ENCODE assay signal across 8 cellular contexts in genomic region chr16:74605746-74606520, GRCh38. TPM values are rescaled to one million over a fixed set of nuclear protein-coding genes. Genes with fewer than 3 reads are reported as not detected.
DNase-seq lines count a peak whose midpoint lies in the region; ATAC-seq and TF ChIP-seq lines count a peak whose summit lies in the region.

No MANE protein-coding gene starts in this region.

- peak overlapping the region; percentile 85 to 98 (median 96) for H3K27ac ChIP-seq in heart right ventricle

- H3K27me3 ChIP-seq in heart right ventricle, result no peaks in the 10 kb centered on the region

- peak; percentile 9 for DNase-seq in AG10803 (ENCODE audit: low read depth)
- DNase-seq in activated CD4-positive, alpha-beta memory T cell treated with anti-CD3 and anti-CD28 coated beads for 36 hours, result no peak
- DNase-seq in heart right ventricle, result no peak
- no peak for DNase-seq in retinal pigment epithelial cell (ENCODE audit: low read depth)
- DNase-seq in D341Med (ENCODE audit: low spot score), result no peak

- H3K4me1 ChIP-seq in heart right ventricle, result peaks cover 0 to 61% (median 46%) of the 10 kb centered on the region in 9 donors

- H3K9me3 Mint-ChIP-seq in activated CD4-positive, alpha-beta memory T cell treated with anti-CD3 and anti-CD28 coated beads for 36 hours, result no peaks in the 10 kb centered on the region

- TF ChIP-seq CTCF in AG10803 (conservative IDR thresholded peaks at IDR 0.05; ENCODE audit: low read length) (no peak), heart right ventricle (IDR thresholded peaks at IDR 0.05) (no peak), retinal pigment epithelial cell (conservative IDR thresholded peaks at IDR 0.05; ENCODE audit: low read depth, low read length) (no peak)

- intact Hi-C loops in activated CD4-positive, alpha-beta memory T cell treated with anti-CD3 and anti-CD28 coated beads for 36 hours (cut with micrococcal nuclease), result loop anchor here (5.0 to 10.0 kb wide), 4 partner anchors 51 to 241 kb away; no protein-coding TSS in a partner anchor
- intact Hi-C loops in heart right ventricle (cut with DNase I), result loop anchor here in 5 of 10 donors (5.0 to 10.0 kb wide), 3 partner anchors 101 to 121 kb away; no protein-coding TSS in a partner anchor

- H3K9me3 ChIP-seq in heart right ventricle, result no peaks in the 10 kb centered on the region

- CTCF ChIA-PET in activated CD4-positive, alpha-beta memory T cell treated with anti-CD3 and anti-CD28 coated beads for 36 hours (lab: Charles Lee), result interaction anchor here (1.2 kb wide), 1 partner anchor 9 kb away, joined by 6 read pairs; no protein-coding TSS in a partner anchor

- no peaks in the 10 kb centered on the region for H3K27me3 Mint-ChIP-seq in activated CD4-positive, alpha-beta memory T cell treated with anti-CD3 and anti-CD28 coated beads for 36 hours

- H3K4me3 ChIP-seq in AG10803 (ENCODE audit: low read length) (peak overlapping the region; percentile 98), heart right ventricle (peak overlapping the region; percentile 80 to 100 (median 96)), retinal pigment epithelial cell (ENCODE audit: low read length) (peak overlapping the region; percentile 88)

- peaks cover 62% of the 10 kb centered on the region for H3K4me1 Mint-ChIP-seq in activated CD4-positive, alpha-beta memory T cell treated with anti-CD3 and anti-CD28 coated beads for 36 hours (ENCODE audit: low read depth)

- peaks cover 2% of the 10 kb centered on the region for H3K36me3 Mint-ChIP-seq in activated CD4-positive, alpha-beta memory T cell treated with anti-CD3 and anti-CD28 coated beads for 36 hours

- H3K4me3 Mint-ChIP-seq in activated CD4-positive, alpha-beta memory T cell treated with anti-CD3 and anti-CD28 coated beads for 36 hours, result peak overlapping the region; percentile 83

- POLR2A ChIA-PET in activated CD4-positive, alpha-beta memory T cell treated with anti-CD3 and anti-CD28 coated beads for 36 hours (lab: Charles Lee), result interaction anchor here (1.2 to 2.3 kb wide), 3 partner anchors 11 to 21 kb away, joined by 4 to 10 read pairs (median 8); no protein-coding TSS in a partner anchor

- ATAC-seq in GM21825 (IDR thresholded peaks at IDR 0.05; ENCODE audit: unreplicated experiment) (peak; percentile 15), heart right ventricle (peak in 5 of 8 donors; percentile 6 to 31 (median 18)), GM19452 (IDR thresholded peaks at IDR 0.05; ENCODE audit: unreplicated experiment) (no peak), GM18519 (IDR thresholded peaks at IDR 0.05; ENCODE audit: low FRiP score, unreplicated experiment) (no peak)

- no peaks in the 10 kb centered on the region for H3K36me3 ChIP-seq in heart right ventricle

- peak overlapping the region; percentile 85 for H3K27ac Mint-ChIP-seq in activated CD4-positive, alpha-beta memory T cell treated with anti-CD3 and anti-CD28 coated beads for 36 hours

- 3 to 5% methylated on average over 17 of the region's 17 CpGs for WGBS in heart right ventricle, 2 donors

RNA-seq across cellular contexts. Expression of gene GLG1, which starts 1.0 kb away (rescaled TPM):
- total RNA-seq in activated CD4-positive, alpha-beta memory T cell treated with anti-CD3 and anti-CD28 coated beads for 36 hours, result 10 to 100 TPM; 58.1 to 63.8 TPM
- 100 to 1,000 TPM in 7 of 10 donors, 10 to 100 TPM in 3; 79.5 to 136 (median 104) TPM for total RNA-seq in heart right ventricle
- polyA plus RNA-seq in heart right ventricle, result 10 to 100 TPM; 25.7 to 39.8 TPM

Comparison
In these comparisons a context has a peak if more than half of its experiments do, and no peak if none do; other contexts are left out.
1. ATAC-seq: peak in GM21825 (single experiment) and heart right ventricle (5 of 8); none in GM19452 (single experiment) and GM18519 (single experiment).
2. Peak in every context shown above with its lines, with median percentiles within 50 percentile points of each other: H3K4me3 ChIP-seq.